Comparison of ENCODE assay signal across 8 cellular contexts in the genomic region with DNA sequence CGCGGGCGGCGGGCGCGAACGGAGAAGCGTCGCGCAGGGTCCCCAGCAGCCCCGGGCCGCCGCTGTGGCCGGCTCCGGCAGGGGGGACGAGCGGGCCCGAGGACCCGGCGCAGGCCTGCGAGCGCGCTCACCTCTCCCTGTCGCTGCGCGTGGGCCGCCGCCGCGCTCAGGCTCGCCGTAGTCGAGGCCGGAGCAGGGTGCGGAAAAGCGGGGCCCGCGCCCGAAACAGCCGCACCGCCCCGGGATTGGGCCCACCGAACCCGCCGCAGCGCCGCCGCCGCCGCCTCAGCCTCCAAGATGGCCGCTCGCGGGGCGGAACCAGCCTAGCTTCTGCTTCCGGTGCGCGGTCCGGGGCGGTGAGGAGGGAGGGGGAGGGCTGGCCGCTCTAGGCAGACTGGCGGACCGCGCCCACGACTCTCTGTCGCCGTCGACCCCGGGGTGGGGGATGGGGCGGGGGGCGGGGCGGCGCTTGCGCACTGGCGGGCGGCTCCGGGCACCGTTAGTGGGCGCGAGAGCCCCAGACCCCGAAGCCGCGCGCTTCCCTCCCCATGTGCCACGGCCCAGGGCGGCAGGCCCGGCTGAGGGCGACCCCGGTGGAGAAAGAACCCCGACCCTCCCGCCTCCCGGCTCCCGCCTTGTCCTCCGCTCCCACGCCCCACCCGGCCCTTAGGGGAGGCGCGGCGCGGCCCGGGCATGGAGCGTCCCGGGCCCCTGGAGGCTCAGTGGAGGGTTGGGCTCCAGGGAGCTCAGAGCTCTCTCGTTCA. TPM values are rescaled to one million over a fixed set of nuclear protein-coding genes. Genes with fewer than 3 reads are reported as not detected.
DNase-seq lines count a peak whose midpoint lies in the region; ATAC-seq and TF ChIP-seq lines count a peak whose summit lies in the region.

UBE2J2 (minus strand) TSS at position 320 of the 764 bp plus-strand sequence. CDS start 5,862 bp downstream, outside the sequence.

- TF ChIP-seq CTCF in LNCaP clone FGC (IDR thresholded peaks at IDR 0.05; ENCODE audit: control insufficient read depth, extremely low read depth, insufficient read depth) (no peak), fibroblast of villous mesenchyme (IDR thresholded peaks at IDR 0.05; ENCODE audit: insufficient read depth, low read depth, low read length) (no peak), neural crest cell (conservative IDR thresholded peaks at IDR 0.05) (no peak), stomach (IDR thresholded peaks at IDR 0.05) (no peak)

- H3K4me1 ChIP-seq in stomach, result peaks cover 33 to 57% (median 45%) of the 10 kb centered on the region in 4 donors

- WGBS in stomach, 5 donors, result 0 to 1% (median 0%) methylated on average over 18 to 103 of the region's 103 CpGs

- ATAC-seq in GM21786 (IDR thresholded peaks at IDR 0.05; ENCODE audit: unreplicated experiment), result peak; percentile 84

- peak; percentile 93 for DNase-seq in DMS153 treated with DMSO at 0.1 percent for 48 hours (lab: John Stamatoyannopoulos, UW; ENCODE audit: unreplicated experiment)
- DNase-seq in LNCaP clone FGC (ENCODE audit: low read depth), result peak; percentile 69
- DNase-seq in SIG-M5 (lab: John Stamatoyannopoulos, UW), result peak; percentile 21
- DNase-seq in activated gamma-delta T cell (lab: John Stamatoyannopoulos, UW), result peak; percentile 90
- DNase-seq in fibroblast of villous mesenchyme (ENCODE audit: low read depth), result peak; percentile 94
- DNase-seq in neural crest cell (ENCODE audit: low read depth, low spot score), result peak; percentile 88
- peak; percentile 95 for DNase-seq in stomach

- TF ChIP-seq EP300 in stomach (IDR thresholded peaks at IDR 0.05), result no peak

- no peaks in the 10 kb centered on the region for H3K9me3 ChIP-seq in stomach

- peaks cover 34% of the 10 kb centered on the region for H3K4me1 Mint-ChIP-seq in neural crest cell

- intact Hi-C loops in stomach (cut with DNase I; ENCODE audit: low total_unique reads), result no loop called here

- no peak for TF ChIP-seq POLR2A in stomach (IDR thresholded peaks at IDR 0.05)

- H3K36me3 ChIP-seq in stomach, result peaks cover 0 to 14% (median 9%) of the 10 kb centered on the region in 4 donors

- H3K4me3 ChIP-seq in LNCaP clone FGC (ENCODE audit: low read depth, low read length) (peak within 1 kb of the TSS; percentile 86), fibroblast of villous mesenchyme (ENCODE audit: low read depth, low read length) (peak within 1 kb of the TSS; percentile 76), stomach (peak within 1 kb of the TSS; percentile 95 to 98 (median 96))

- peak within 1 kb of the TSS; percentile 89 for H3K4me3 Mint-ChIP-seq in neural crest cell

- H3K36me3 Mint-ChIP-seq in neural crest cell (ENCODE audit: low read depth), result peaks cover 5% of the 10 kb centered on the region

- no peaks in the 10 kb centered on the region for H3K27me3 Mint-ChIP-seq in neural crest cell (ENCODE audit: low read depth)

- H3K27ac Mint-ChIP-seq in neural crest cell (ENCODE audit: unreplicated experiment), result peak within 1 kb of the TSS; percentile 71

- H3K9me3 Mint-ChIP-seq in neural crest cell, result no peaks in the 10 kb centered on the region

- H3K27ac ChIP-seq in stomach, result peak within 1 kb of the TSS; percentile 85 to 97 (median 89)

- H3K27me3 ChIP-seq in stomach, result no peaks in the 10 kb centered on the region

RNA-seq across cellular contexts. Expression of gene UBE2J2, which starts in this region (rescaled TPM):
- total RNA-seq in fibroblast of villous mesenchyme (49.9 and 51.4 TPM in 2 replicates), neural crest cell (77.0 and 80.8 TPM in 2 replicates), stomach (100 to 1,000 TPM in 1 of 5 donors, 10 to 100 TPM in 4; 14.0 to 252 (median 48.3) TPM)
- 10 to 100 TPM; 40.5 to 49.6 (median 44.8) TPM for polyA plus RNA-seq in stomach

Comparison
In these comparisons a context has a peak if more than half of its experiments do, and no peak if none do; other contexts are left out.
1. Peak in every context shown above with its lines: DNase-seq, ATAC-seq, H3K4me3 ChIP-seq and H3K27ac ChIP-seq.
2. DNase-seq: peak in every context shown above with its lines; median percentile 95 in stomach; 94 in fibroblast of villous mesenchyme; 93 in DMS153 treated with DMSO at 0.1 percent for 48 hours; 90 in activated gamma-delta T cell; 88 in neural crest cell; 69 in LNCaP clone FGC; 21 in SIG-M5.